Comparison of ENCODE assay signal across 1 cellular context in the genomic region with DNA sequence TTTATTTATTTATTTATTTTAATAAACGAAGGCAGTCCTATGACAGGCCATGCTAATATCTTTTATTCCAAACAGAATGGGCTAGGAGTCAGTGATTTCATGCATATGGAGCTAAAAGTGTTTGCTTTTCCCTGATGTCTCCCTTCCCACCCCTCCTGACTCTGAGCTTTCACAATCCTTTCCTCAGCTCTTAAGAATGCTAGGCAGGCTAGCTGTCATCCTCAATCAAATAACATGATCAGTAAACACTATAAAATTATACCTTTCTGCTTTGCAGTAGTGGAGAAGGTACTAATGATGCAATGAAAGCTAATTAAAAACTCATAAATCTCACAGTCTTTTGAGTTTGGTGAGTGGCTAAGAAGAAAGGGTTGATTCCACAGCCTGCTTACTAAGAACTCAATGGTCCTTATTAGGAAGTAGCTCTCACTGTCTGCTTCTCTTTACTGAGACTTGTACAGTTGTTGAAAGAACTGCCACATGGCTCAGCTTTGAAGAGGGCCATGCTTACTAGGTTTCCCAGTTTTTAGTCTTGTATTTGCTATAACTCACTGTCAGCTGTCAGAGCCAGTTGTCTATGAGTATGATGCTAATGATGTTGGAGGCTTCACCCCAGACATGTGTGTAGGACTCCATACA.
TF ChIP-seq lines count a peak whose summit lies in the region.

No MANE protein-coding gene starts in this region.

TF ChIP-seq in WTC11, 78 proteins besides CTCF, POLR2A, EP300 and RAD21 (continued from another document):
- TF ChIP-seq, protein P1, sequence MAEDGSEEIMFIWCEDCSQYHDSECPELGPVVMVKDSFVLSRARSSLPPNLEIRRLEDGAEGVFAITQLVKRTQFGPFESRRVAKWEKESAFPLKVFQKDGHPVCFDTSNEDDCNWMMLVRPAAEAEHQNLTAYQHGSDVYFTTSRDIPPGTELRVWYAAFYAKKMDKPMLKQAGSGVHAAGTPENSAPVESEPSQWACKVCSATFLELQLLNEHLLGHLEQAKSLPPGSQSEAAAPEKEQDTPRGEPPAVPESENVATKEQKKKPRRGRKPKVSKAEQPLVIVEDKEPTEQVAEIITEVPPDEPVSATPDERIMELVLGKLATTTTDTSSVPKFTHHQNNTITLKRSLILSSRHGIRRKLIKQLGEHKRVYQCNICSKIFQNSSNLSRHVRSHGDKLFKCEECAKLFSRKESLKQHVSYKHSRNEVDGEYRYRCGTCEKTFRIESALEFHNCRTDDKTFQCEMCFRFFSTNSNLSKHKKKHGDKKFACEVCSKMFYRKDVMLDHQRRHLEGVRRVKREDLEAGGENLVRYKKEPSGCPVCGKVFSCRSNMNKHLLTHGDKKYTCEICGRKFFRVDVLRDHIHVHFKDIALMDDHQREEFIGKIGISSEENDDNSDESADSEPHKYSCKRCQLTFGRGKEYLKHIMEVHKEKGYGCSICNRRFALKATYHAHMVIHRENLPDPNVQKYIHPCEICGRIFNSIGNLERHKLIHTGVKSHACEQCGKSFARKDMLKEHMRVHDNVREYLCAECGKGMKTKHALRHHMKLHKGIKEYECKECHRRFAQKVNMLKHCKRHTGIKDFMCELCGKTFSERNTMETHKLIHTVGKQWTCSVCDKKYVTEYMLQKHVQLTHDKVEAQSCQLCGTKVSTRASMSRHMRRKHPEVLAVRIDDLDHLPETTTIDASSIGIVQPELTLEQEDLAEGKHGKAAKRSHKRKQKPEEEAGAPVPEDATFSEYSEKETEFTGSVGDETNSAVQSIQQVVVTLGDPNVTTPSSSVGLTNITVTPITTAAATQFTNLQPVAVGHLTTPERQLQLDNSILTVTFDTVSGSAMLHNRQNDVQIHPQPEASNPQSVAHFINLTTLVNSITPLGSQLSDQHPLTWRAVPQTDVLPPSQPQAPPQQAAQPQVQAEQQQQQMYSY (CRISPR knock-in tag; IDR thresholded peaks at IDR 0.05), result no peak
- TF ChIP-seq, protein P2, sequence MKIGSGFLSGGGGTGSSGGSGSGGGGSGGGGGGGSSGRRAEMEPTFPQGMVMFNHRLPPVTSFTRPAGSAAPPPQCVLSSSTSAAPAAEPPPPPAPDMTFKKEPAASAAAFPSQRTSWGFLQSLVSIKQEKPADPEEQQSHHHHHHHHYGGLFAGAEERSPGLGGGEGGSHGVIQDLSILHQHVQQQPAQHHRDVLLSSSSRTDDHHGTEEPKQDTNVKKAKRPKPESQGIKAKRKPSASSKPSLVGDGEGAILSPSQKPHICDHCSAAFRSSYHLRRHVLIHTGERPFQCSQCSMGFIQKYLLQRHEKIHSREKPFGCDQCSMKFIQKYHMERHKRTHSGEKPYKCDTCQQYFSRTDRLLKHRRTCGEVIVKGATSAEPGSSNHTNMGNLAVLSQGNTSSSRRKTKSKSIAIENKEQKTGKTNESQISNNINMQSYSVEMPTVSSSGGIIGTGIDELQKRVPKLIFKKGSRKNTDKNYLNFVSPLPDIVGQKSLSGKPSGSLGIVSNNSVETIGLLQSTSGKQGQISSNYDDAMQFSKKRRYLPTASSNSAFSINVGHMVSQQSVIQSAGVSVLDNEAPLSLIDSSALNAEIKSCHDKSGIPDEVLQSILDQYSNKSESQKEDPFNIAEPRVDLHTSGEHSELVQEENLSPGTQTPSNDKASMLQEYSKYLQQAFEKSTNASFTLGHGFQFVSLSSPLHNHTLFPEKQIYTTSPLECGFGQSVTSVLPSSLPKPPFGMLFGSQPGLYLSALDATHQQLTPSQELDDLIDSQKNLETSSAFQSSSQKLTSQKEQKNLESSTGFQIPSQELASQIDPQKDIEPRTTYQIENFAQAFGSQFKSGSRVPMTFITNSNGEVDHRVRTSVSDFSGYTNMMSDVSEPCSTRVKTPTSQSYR (CRISPR knock-in tag; IDR thresholded peaks at IDR 0.05), result no peak
- TF ChIP-seq, protein P3, sequence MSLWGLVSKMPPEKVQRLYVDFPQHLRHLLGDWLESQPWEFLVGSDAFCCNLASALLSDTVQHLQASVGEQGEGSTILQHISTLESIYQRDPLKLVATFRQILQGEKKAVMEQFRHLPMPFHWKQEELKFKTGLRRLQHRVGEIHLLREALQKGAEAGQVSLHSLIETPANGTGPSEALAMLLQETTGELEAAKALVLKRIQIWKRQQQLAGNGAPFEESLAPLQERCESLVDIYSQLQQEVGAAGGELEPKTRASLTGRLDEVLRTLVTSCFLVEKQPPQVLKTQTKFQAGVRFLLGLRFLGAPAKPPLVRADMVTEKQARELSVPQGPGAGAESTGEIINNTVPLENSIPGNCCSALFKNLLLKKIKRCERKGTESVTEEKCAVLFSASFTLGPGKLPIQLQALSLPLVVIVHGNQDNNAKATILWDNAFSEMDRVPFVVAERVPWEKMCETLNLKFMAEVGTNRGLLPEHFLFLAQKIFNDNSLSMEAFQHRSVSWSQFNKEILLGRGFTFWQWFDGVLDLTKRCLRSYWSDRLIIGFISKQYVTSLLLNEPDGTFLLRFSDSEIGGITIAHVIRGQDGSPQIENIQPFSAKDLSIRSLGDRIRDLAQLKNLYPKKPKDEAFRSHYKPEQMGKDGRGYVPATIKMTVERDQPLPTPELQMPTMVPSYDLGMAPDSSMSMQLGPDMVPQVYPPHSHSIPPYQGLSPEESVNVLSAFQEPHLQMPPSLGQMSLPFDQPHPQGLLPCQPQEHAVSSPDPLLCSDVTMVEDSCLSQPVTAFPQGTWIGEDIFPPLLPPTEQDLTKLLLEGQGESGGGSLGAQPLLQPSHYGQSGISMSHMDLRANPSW (CRISPR knock-in tag; conservative IDR thresholded peaks at IDR 0.05; ENCODE audit: low read depth), result no peak
- TF ChIP-seq FOXP4 (CRISPR knock-in tag; IDR thresholded peaks at IDR 0.05), result no peak
- TF ChIP-seq ZNF671 (CRISPR knock-in tag; IDR thresholded peaks at IDR 0.05), result no peak
